ENCODE assay signal across 8 cellular contexts in the genomic region with DNA sequence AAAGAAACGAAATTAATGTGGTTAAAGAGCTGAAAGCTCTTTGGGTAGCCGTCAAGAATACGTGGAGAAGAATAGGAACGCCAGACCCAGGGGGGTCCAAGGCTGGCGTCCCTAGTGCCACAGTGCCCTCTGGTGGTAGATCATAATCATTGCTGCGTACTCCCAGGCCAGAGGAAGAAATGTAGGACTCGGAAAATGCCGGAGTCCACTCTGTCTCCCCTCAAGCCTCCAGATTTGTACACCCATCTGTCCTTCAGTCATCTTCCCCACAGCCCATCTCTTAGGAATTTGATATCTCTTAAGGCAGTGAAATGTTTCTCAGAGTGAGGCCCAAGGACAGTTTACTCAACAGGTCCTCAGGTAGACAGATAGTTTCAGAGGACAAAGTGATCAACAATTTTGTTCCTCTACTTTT. TPM values are rescaled to one million over a fixed set of nuclear protein-coding genes. Genes with fewer than 3 reads are reported as not detected.
DNase-seq lines count a peak whose midpoint lies in the region; ATAC-seq and TF ChIP-seq lines count a peak whose summit lies in the region.

No MANE protein-coding gene starts in this region.

- H3K4me3 Mint-ChIP-seq in endodermal cell, result no peak overlapping the region

- peaks cover 10% of the 10 kb centered on the region for H3K27me3 Mint-ChIP-seq in endodermal cell (ENCODE audit: insufficient read depth)

- H3K4me1 ChIP-seq in endodermal cell (ENCODE audit: control insufficient read depth, insufficient read depth, low read length), result no peaks in the 10 kb centered on the region
- H3K4me1 ChIP-seq in mucosa of rectum (ENCODE audit: control insufficient read depth in 2 of 2, insufficient read depth in 2 of 2, low read length in 2 of 2), result peaks cover 7 to 16% of the 10 kb centered on the region in 2 donors

- peak; percentile 59 for ATAC-seq in HG03354 (IDR thresholded peaks at IDR 0.05; ENCODE audit: poor library complexity, severe bottlenecking, unreplicated experiment)
- ATAC-seq in HG02623 (IDR thresholded peaks at IDR 0.05; ENCODE audit: unreplicated experiment), result no peak

- peaks cover 15% of the 10 kb centered on the region for H3K9me3 Mint-ChIP-seq in endodermal cell

- H3K4me3 ChIP-seq in endodermal cell (ENCODE audit: low read length) (no peak overlapping the region), mucosa of rectum (ENCODE audit: low read length in 2 of 2) (no peak overlapping the region)

- no peaks in the 10 kb centered on the region for H3K27me3 ChIP-seq in endodermal cell (ENCODE audit: control insufficient read depth, insufficient read depth, low read length, poor library complexity, severe bottlenecking)
- H3K27me3 ChIP-seq in mucosa of rectum (ENCODE audit: control insufficient read depth in 2 of 2, insufficient read depth in 2 of 2, low read length in 2 of 2), result no peaks in the 10 kb centered on the region

- H3K9ac ChIP-seq in endodermal cell (ENCODE audit: extremely low read depth, low read length, poor library complexity, severe bottlenecking) (no peak overlapping the region), mucosa of rectum (ENCODE audit: low read depth in 1 of 2, low read length in 2 of 2) (peak overlapping the region; percentile 41 to 57)

- H3K36me3 ChIP-seq in endodermal cell (ENCODE audit: control insufficient read depth, insufficient read depth, low read length) (no peaks in the 10 kb centered on the region), mucosa of rectum (ENCODE audit: control insufficient read depth in 2 of 2, insufficient read depth in 2 of 2, low read length in 2 of 2) (no peaks in the 10 kb centered on the region)

- WGBS in endodermal cell (ENCODE audit: insufficient coverage in 1 of 2, insufficient read length in 1 of 2), 2 experiments, result 24 to 28% methylated on average over 8 of the region's 8 CpGs

- H3K36me3 Mint-ChIP-seq in endodermal cell (ENCODE audit: low read depth), result peaks cover 2% of the 10 kb centered on the region

- peak overlapping the region; percentile 80 for H3K27ac Mint-ChIP-seq in endodermal cell

- TF ChIP-seq CTCF in endodermal cell (conservative IDR thresholded peaks at IDR 0.05), result peak; percentile 100

- DNase-seq in DMS79 (lab: John Stamatoyannopoulos, UW) (peak; percentile 13), NCI-H82 (lab: John Stamatoyannopoulos, UW) (peak; percentile 85), endodermal cell (peak; percentile 93)
- peak; percentile 18 to 34 for DNase-seq in activated CD8-positive, alpha-beta memory T cell treated with anti-CD3 and anti-CD28 coated beads for 1 hour (ENCODE audit: extremely low read depth in 1 of 2, low read depth in 1 of 2)
- peak; percentile 32 for DNase-seq in stimulated activated CD8-positive, alpha-beta memory T cell treated with anti-CD3 and anti-CD28 coated beads, Interleukin-7, amount 100 ng/mL, for 4 hours (ENCODE audit: low read depth in 2 of 2)

- H3K27ac ChIP-seq in endodermal cell (ENCODE audit: low read depth, low read length) (no peak overlapping the region), mucosa of rectum (ENCODE audit: low read depth in 2 of 2, low read length in 2 of 2) (no peak overlapping the region)

- H3K9me3 ChIP-seq in endodermal cell (ENCODE audit: control insufficient read depth, low read length) (peaks cover 6% of the 10 kb centered on the region), mucosa of rectum (ENCODE audit: control insufficient read depth in 2 of 2, low read length in 2 of 2) (no peaks in the 10 kb centered on the region)

- H3K4me1 Mint-ChIP-seq in endodermal cell, result peaks cover 16% of the 10 kb centered on the region

RNA-seq across cellular contexts. Expression of gene PLEKHG6, which starts 25.4 kb away (rescaled TPM):
- total RNA-seq in endodermal cell, result 10 to 100 TPM; 24.8 to 37.2 TPM
- polyA plus RNA-seq in endodermal cell (2013, experiment 1 of 2), result 7.1 TPM
- 4.6 TPM for polyA plus RNA-seq in endodermal cell (2013, experiment 2 of 2)

RNA-seq across cellular contexts. Expression of gene TNFRSF1A, which starts 56.8 kb away (rescaled TPM):
- total RNA-seq in endodermal cell, result 10 to 100 TPM; 43.2 to 86.2 TPM
- 39.7 TPM for polyA plus RNA-seq in endodermal cell (2013, experiment 1 of 2)
- 37.7 TPM for polyA plus RNA-seq in endodermal cell (2013, experiment 2 of 2)

Comparison
In these comparisons a context has a peak if more than half of its experiments do, and no peak if none do; other contexts are left out.
1. DNase-seq: peak in every context shown above with its lines; median percentile 93 in endodermal cell; 85 in NCI-H82; 32 in stimulated activated CD8-positive, alpha-beta memory T cell treated with anti-CD3 and anti-CD28 coated beads, Interleukin-7, amount 100 ng/mL, for 4 hours; 26 in activated CD8-positive, alpha-beta memory T cell treated with anti-CD3 and anti-CD28 coated beads for 1 hour; 13 in DMS79.